In genomic region chr10:17432738-17433137, GRCh38 we compare ENCODE assay signal across 13 cellular contexts. TPM values are rescaled to one million over a fixed set of nuclear protein-coding genes. Genes with fewer than 3 reads are reported as not detected.
"Had no signal": no experiment of that assay in that cellular context is flagged by ENCODE, and none has a peak within 500 bp of the region (broad histone marks: within the 10 kb centered on the region; RNA-seq: fewer than 3 reads in every experiment).

No MANE protein-coding gene starts in this region.

- H3K4me1 ChIP-seq: colonic mucosa, right lobe of liver, suprapubic skin had no signal

- H3K27ac ChIP-seq: colonic mucosa, ovary, right lobe of liver, suprapubic skin had no signal

- H3K36me3 ChIP-seq: colonic mucosa, ovary, right lobe of liver, suprapubic skin had no signal

- DNase-seq: activated CD4-positive, alpha-beta T cell treated with anti-CD3 and anti-CD28 coated beads, Interleukin-2, amount 50 U/mL, for 48 hours; activated CD8-positive, alpha-beta memory T cell treated with anti-CD3 and anti-CD28 coated beads, Interleukin-2, amount 10 ng/mL, durations not matched to agents 7 days and 5 days; activated naive CD4-positive, alpha-beta T cell treated with anti-CD3 and anti-CD28 coated beads, Interleukin-2, amount 50 U/mL, for 16 hours; activated T-cell treated with anti-CD3 and anti-CD28 coated beads, Interleukin-2, amount 50 U/mL, for 24 hours; caudate nucleus; colonic mucosa; midbrain; ovary; right lobe of liver; T-helper 9 cell had no signal

- H3K9me3 ChIP-seq: colonic mucosa, ovary, right lobe of liver, suprapubic skin had no signal

- H3K4me3 ChIP-seq: colonic mucosa, lung, ovary, right lobe of liver, suprapubic skin had no signal

- ATAC-seq: activated CD4-positive, CD25-positive, alpha-beta regulatory T cell treated with anti-CD3 and anti-CD28 coated beads, Interleukin-2, amount 50 U/mL, for 24 hours; activated CD8-positive, alpha-beta memory T cell treated with anti-CD3 and anti-CD28 coated beads, Interleukin-2, amount 10 ng/mL, durations not matched to agents 7 days and 5 days; right lobe of liver had no signal

- H3K27me3 ChIP-seq: colonic mucosa, ovary, right lobe of liver had no signal

RNA-seq across cellular contexts. Expression of gene ST8SIA6, which starts 21.7 kb away (rescaled TPM):
- total RNA-seq: activated CD8-positive, alpha-beta memory T cell treated with anti-CD3 and anti-CD28 coated beads, Interleukin-2, amount 10 ng/mL, durations not matched to agents 7 days and 5 days had no signal
